In genomic region chr5:133233616-133234015, GRCh38 we compare ENCODE assay signal across 6 cellular contexts.
"Had no signal": no experiment of that assay in that cellular context is flagged by ENCODE, and none has a peak within 500 bp of the region (broad histone marks: within the 10 kb centered on the region; RNA-seq: fewer than 3 reads in every experiment).

No MANE protein-coding gene starts in this region.

- ATAC-seq: GM23338, HepG2 had no signal

- H3K4me2 ChIP-seq: GM23338 had no signal

- H3K27ac ChIP-seq: HL-60 had no signal

- H3K4me3 ChIP-seq: GM23338 had no signal

- DNase-seq: H9, HCEC 1CT, KBM-7 had no signal
